9 cellular contexts compared by ENCODE assay signal in the genomic region with DNA sequence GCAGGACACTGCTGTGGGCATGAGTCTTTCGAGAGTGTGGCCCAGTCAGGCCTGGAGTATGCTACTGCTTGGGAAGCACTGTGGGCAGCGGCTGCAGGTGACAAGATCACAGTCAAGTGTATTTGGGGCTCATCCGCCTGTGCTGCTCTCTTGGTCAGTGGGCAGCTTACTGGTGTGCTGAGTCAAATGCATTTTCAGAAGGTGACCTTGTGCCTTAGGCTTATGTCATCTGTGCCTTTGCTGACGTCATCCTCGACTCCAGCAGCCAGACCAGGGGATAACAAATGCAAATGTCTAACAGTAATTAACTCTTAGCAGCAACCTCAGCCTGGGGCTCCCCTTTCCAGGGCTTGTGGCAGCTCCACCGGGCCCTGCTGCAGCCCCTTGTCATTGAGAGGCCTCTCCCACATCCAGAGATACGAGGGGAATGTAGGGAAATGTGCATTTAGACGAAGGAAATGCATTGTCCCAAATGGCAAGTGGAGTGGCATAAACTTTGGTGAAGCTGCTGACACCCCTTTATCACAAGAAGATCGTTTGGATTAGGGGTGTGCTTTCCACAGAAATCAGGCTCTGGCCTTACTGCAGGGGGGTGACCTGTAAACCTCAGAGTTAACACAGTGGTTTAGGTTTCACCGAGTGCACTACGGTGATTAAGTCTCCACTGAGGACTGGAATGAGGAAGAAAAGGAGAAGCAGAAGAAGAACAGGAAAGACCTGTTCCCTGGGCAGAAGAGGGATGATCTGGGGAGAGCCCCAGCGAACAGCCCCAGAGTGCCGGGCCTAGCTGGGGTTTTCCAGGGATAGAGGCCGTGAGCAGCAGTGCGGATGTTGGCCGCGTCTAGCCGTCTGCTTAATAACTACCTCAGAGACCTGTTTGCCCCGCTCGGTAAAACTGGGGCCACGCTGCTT. TPM values are rescaled to one million over a fixed set of nuclear protein-coding genes. Genes with fewer than 3 reads are reported as not detected.
DNase-seq lines count a peak whose midpoint lies in the region; ATAC-seq and TF ChIP-seq lines count a peak whose summit lies in the region.
"Had no signal": no experiment of that assay in that cellular context is flagged by ENCODE, and none has a peak within 500 bp of the region (broad histone marks: within the 10 kb centered on the region; RNA-seq: fewer than 3 reads in every experiment).

No MANE protein-coding gene starts in this region.

- peak; percentile 24 for DNase-seq in NCI-H2196 (lab: John Stamatoyannopoulos, UW; ENCODE audit: unreplicated experiment)
- no peak for DNase-seq in NCI-H2196 treated with DMSO at 0.1 percent for 48 hours (lab: John Stamatoyannopoulos, UW; ENCODE audit: unreplicated experiment)
- DNase-seq in left lung: peak; percentile 77 to 90
- no peak for DNase-seq in aorta

- intact Hi-C loops in left lung (cut with DNase I): no loop called here
- intact Hi-C loops in aorta (cut with DNase I): no loop called here

- 86% methylated on average over 21 of the region's 21 CpGs for whole genome bisulfite sequencing in aorta, 2 donors

- peaks cover 23% of the 10 kb centered on the region for H3K4me1 Mint-ChIP-seq in activated T-helper 17 cell treated with anti-CD3 and anti-CD28 coated beads, Interleukin-2, amount 50 U/mL, for 72 hours

- no peak overlapping the region for H3K4me3 ChIP-seq in left lung
- H3K4me3 ChIP-seq in aorta (ENCODE audit: low read length in 2 of 2): no peak overlapping the region
- H3K4me3 ChIP-seq: ovary had no signal

- peak overlapping the region; percentile 87 for H3K27ac Mint-ChIP-seq in activated T-helper 17 cell treated with anti-CD3 and anti-CD28 coated beads, Interleukin-2, amount 50 U/mL, for 72 hours

- TF ChIP-seq CTCF in left lung (IDR thresholded peaks at IDR 0.05): no peak

- H3K36me3 Mint-ChIP-seq in activated T-helper 17 cell treated with anti-CD3 and anti-CD28 coated beads, Interleukin-2, amount 50 U/mL, for 72 hours (ENCODE audit: low read depth): no peaks in the 10 kb centered on the region

- no peaks in the 10 kb centered on the region for H3K36me3 ChIP-seq in left lung
- no peaks in the 10 kb centered on the region for H3K36me3 ChIP-seq in aorta (ENCODE audit: control insufficient read depth in 1 of 2, insufficient read depth in 2 of 2, low read length in 1 of 2)
- H3K36me3 ChIP-seq: ovary had no signal

- no peaks in the 10 kb centered on the region for H3K9me3 ChIP-seq in left lung
- H3K9me3 ChIP-seq in aorta (ENCODE audit: control insufficient read depth, low read length): no peaks in the 10 kb centered on the region
- H3K9me3 ChIP-seq: ovary had no signal

- H3K27ac ChIP-seq in left lung (peak overlapping the region; percentile 14 to 85), aorta (ENCODE audit: low read depth in 1 of 2, low read length in 2 of 2) (no peak overlapping the region)

- H3K27me3 Mint-ChIP-seq in activated T-helper 17 cell treated with anti-CD3 and anti-CD28 coated beads, Interleukin-2, amount 50 U/mL, for 72 hours: no peaks in the 10 kb centered on the region

- no peaks in the 10 kb centered on the region for H3K9me3 Mint-ChIP-seq in activated T-helper 17 cell treated with anti-CD3 and anti-CD28 coated beads, Interleukin-2, amount 50 U/mL, for 72 hours

- peak; percentile 42 for ATAC-seq in HG03175 (IDR thresholded peaks at IDR 0.05; ENCODE audit: unreplicated experiment)
- ATAC-seq in activated T-helper 17 cell treated with anti-CD3 and anti-CD28 coated beads, Interleukin-2, amount 50 U/mL, for 72 hours (replicated peaks): no peak
- ATAC-seq in left lung: peak; percentile 48
- no peak for ATAC-seq in GM21576 (IDR thresholded peaks at IDR 0.05; ENCODE audit: unreplicated experiment)
- ATAC-seq in aorta (ENCODE audit: low FRiP score): no peak
- ATAC-seq in HG03571 (IDR thresholded peaks at IDR 0.05; ENCODE audit: unreplicated experiment): no peak

- H3K27me3 ChIP-seq in left lung (no peaks in the 10 kb centered on the region), aorta (ENCODE audit: control insufficient read depth in 1 of 2, insufficient read depth in 2 of 2, low read length in 1 of 2) (no peaks in the 10 kb centered on the region)
- H3K27me3 ChIP-seq: ovary had no signal

- peaks cover 40 to 61% of the 10 kb centered on the region in 2 donors for H3K4me1 ChIP-seq in left lung
- no peaks in the 10 kb centered on the region for H3K4me1 ChIP-seq in aorta (ENCODE audit: control insufficient read depth in 1 of 2, insufficient read depth in 2 of 2, low read length in 2 of 2)

- peak overlapping the region; percentile 74 for H3K4me3 Mint-ChIP-seq in activated T-helper 17 cell treated with anti-CD3 and anti-CD28 coated beads, Interleukin-2, amount 50 U/mL, for 72 hours

RNA-seq across cellular contexts. Expression of a gene that starts 39.7 kb away (rescaled TPM):
- total RNA-seq in activated T-helper 17 cell treated with anti-CD3 and anti-CD28 coated beads, Interleukin-2, amount 50 U/mL, for 72 hours: 100 to 1,000 TPM; 295 to 386 TPM
- total RNA-seq in left lung (100 to 1,000 TPM; 139 to 258 TPM), aorta (100 to 1,000 TPM in 1 of 2 donors, 10 to 100 TPM in 1; 91.6 to 109 TPM)
- polyA plus RNA-seq in aorta: 100 to 1,000 TPM in 1 of 2 donors, 10 to 100 TPM in 1; 95.7 to 174 TPM

Comparison
In these comparisons a context has a peak if more than half of its experiments do, and no peak if none do; other contexts are left out.
1. DNase-seq: peak in NCI-H2196 (single experiment) and left lung (2 of 2); none in NCI-H2196 treated with DMSO at 0.1 percent for 48 hours (single experiment) and aorta (0 of 2).
2. ATAC-seq: peak in HG03175 (single experiment) and left lung (single experiment); none in activated T-helper 17 cell treated with anti-CD3 and anti-CD28 coated beads, Interleukin-2, amount 50 U/mL, for 72 hours (single experiment), GM21576 (single experiment), aorta (single experiment) and HG03571 (single experiment).
3. H3K27ac ChIP-seq: peak in left lung (2 of 2); none in aorta (0 of 2).